10 cellular contexts compared by ENCODE assay signal in the genomic region with DNA sequence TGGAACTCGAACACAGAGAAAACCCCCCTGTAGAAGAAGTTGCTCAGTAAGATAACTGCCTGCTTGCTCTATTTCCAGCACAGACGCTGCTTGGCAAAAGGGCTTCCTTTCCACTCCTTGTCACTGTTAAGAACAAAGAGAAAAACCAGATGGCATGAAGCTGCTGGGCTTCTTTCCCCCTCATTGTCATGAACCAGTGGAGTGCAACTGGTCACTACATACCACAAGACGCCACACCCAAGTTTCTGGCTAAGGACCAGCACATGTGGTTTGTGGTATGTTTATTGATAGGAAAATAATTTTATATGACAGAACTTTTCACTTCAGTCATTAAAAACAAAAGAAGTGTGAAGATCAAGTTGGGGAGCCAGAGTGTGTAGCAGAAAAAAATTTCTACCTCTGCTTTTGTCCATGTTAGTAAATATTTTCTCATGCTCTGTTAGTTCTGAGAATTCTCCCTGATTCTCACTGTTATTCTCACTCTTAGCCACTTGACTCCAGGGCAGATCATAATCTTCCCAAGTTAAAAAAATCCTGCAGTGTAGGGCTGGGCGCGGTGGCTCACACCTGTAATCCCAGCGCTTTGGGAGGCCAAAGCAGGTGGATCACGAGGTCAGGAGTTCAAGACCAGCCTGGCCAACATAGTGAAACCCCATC.
A peak's percentile ranks its signal among the peaks of the same experiment; 100 is the strongest.
DNase-seq lines count a peak whose midpoint lies in the region; ATAC-seq and TF ChIP-seq lines count a peak whose summit lies in the region.
"Had no signal": no experiment of that assay in that cellular context is flagged by ENCODE, and none has a peak within 500 bp of the region (broad histone marks: within the 10 kb centered on the region; RNA-seq: fewer than 3 reads in every experiment).

No MANE protein-coding gene starts in this region.

- peaks cover 10% of the 10 kb centered on the region for H3K4me1 ChIP-seq in RWPE2 (ENCODE audit: insufficient read depth, poor library complexity, severe bottlenecking)

- H3K36me3 ChIP-seq in RWPE2 (ENCODE audit: low read depth), result peaks cover 21% of the 10 kb centered on the region

- no peaks in the 10 kb centered on the region for H3K9me3 ChIP-seq in RWPE2 (ENCODE audit: severe bottlenecking)
- H3K9me3 ChIP-seq: spleen had no signal

- peak; percentile 61 for DNase-seq in GM12865 (ENCODE audit: low read depth)
- no peak for DNase-seq in RWPE2 (ENCODE audit: low spot score)
- peak; percentile 79 for DNase-seq in fibroblast of peridontal ligament (ENCODE audit: extremely low read depth)
- peak; percentile 51 for DNase-seq in retinal pigment epithelial cell (ENCODE audit: low read depth)
- DNase-seq in OCI-M2 (lab: John Stamatoyannopoulos, UW; ENCODE audit: unreplicated experiment), result no peak
- DNase-seq in SIG-M5 (lab: John Stamatoyannopoulos, UW), result no peak
- no peak for DNase-seq in NK-92 treated with Interleukin-12 subunit alpha and Interleukin-12 subunit beta, amount 100 ng/mL, for 24 hours (lab: John Stamatoyannopoulos, UW)
- DNase-seq: NCI-H526, spleen had no signal

- TF ChIP-seq CTCF in GM12865 (IDR thresholded peaks at IDR 0.05; ENCODE audit: insufficient read depth, low read depth, low read length, missing control alignments) (no peak), RWPE2 (IDR thresholded peaks at IDR 0.05; ENCODE audit: poor library complexity, severe bottlenecking) (no peak), retinal pigment epithelial cell (conservative IDR thresholded peaks at IDR 0.05; ENCODE audit: low read depth, low read length) (no peak)

- H3K4me3 ChIP-seq in GM12865 (ENCODE audit: low read depth, low read length), result no peak overlapping the region
- no peak overlapping the region for H3K4me3 ChIP-seq in RWPE2 (ENCODE audit: severe bottlenecking)
- no peak overlapping the region for H3K4me3 ChIP-seq in retinal pigment epithelial cell (ENCODE audit: low read length)
- H3K4me3 ChIP-seq: spleen had no signal

- H3K27ac ChIP-seq in RWPE2 (ENCODE audit: poor library complexity, severe bottlenecking), result no peak overlapping the region
- H3K27ac ChIP-seq: spleen had no signal

- ATAC-seq in RWPE2 (ENCODE audit: low read depth) (peak; percentile 68), HG02759 (IDR thresholded peaks at IDR 0.05; ENCODE audit: unreplicated experiment) (no peak)

- H3K27me3 ChIP-seq in RWPE2 (ENCODE audit: insufficient read depth, poor library complexity, severe bottlenecking), result no peaks in the 10 kb centered on the region
- H3K27me3 ChIP-seq: spleen had no signal

Comparison
In these comparisons a context has a peak if more than half of its experiments do, and no peak if none do; other contexts are left out.
1. DNase-seq: peak in GM12865 (single experiment), fibroblast of peridontal ligament (single experiment) and retinal pigment epithelial cell (single experiment); none in RWPE2 (single experiment), OCI-M2 (single experiment), SIG-M5 (single experiment) and NK-92 treated with Interleukin-12 subunit alpha and Interleukin-12 subunit beta, amount 100 ng/mL, for 24 hours (single experiment).